8 cellular contexts compared by ENCODE assay signal in genomic region chr14:81435048-81435577, GRCh38. TPM values are rescaled to one million over a fixed set of nuclear protein-coding genes. Genes with fewer than 3 reads are reported as not detected.
DNase-seq lines count a peak whose midpoint lies in the region; ATAC-seq and TF ChIP-seq lines count a peak whose summit lies in the region.

No MANE protein-coding gene starts in this region.

- TF ChIP-seq CTCF in heart right ventricle (IDR thresholded peaks at IDR 0.05) = no peak
- TF ChIP-seq CTCF in uterus (IDR thresholded peaks at IDR 0.05) = no peak

- intact Hi-C loops in heart right ventricle (cut with DNase I) = no loop called here
- intact Hi-C loops in Right ventricle myocardium superior (cut with DNase I) = no loop called here
- intact Hi-C loops in uterus (cut with DNase I; ENCODE audit: low total_unique reads) = no loop called here

- H3K9me3 ChIP-seq in heart right ventricle (no peaks in the 10 kb centered on the region), muscle layer of colon (ENCODE audit: low read length) (no peaks in the 10 kb centered on the region), uterus (no peaks in the 10 kb centered on the region)

- peaks cover 0 to 21% (median 8%) of the 10 kb centered on the region in 9 donors for H3K4me1 ChIP-seq in heart right ventricle
- peaks cover 6% of the 10 kb centered on the region for H3K4me1 ChIP-seq in muscle layer of colon (ENCODE audit: insufficient read depth, low read length)
- H3K4me1 ChIP-seq in uterus = peaks cover 0 to 4% of the 10 kb centered on the region in 2 donors

- 6% methylated on average over 14 of the region's 14 CpGs for WGBS in heart right ventricle, 2 donors

- no peak for DNase-seq in heart right ventricle
- DNase-seq in Right ventricle myocardium superior = no peak
- no peak for DNase-seq in uterus
- no peak for DNase-seq in RKO (ENCODE audit: low spot score)

- TF ChIP-seq POLR2A in uterus (IDR thresholded peaks at IDR 0.05) = no peak

- no peak overlapping the region for H3K9ac ChIP-seq in muscle layer of colon (ENCODE audit: low read length)

- ATAC-seq in heart right ventricle (no peak), Right ventricle myocardium superior (ENCODE audit: poor library complexity) (no peak), HG02759 (IDR thresholded peaks at IDR 0.05; ENCODE audit: unreplicated experiment) (no peak), HG02981 (IDR thresholded peaks at IDR 0.05; ENCODE audit: unreplicated experiment) (no peak)

- H3K27me3 ChIP-seq in heart right ventricle (peaks cover 0 to 96% (median 63%) of the 10 kb centered on the region in 7 donors), muscle layer of colon (ENCODE audit: control insufficient read depth in 1 of 2, insufficient read depth in 2 of 2, low read length in 2 of 2) (peaks cover 11 to 25% of the 10 kb centered on the region in 2 donors), uterus (peaks cover 0 to 5% of the 10 kb centered on the region in 2 donors)

- H3K4me3 ChIP-seq in heart right ventricle (peak overlapping the region in 9 of 10 donors; percentile 46 to 66 (median 61)), muscle layer of colon (ENCODE audit: low read depth in 1 of 2, low read length in 2 of 2) (peak overlapping the region; percentile 38 to 69), uterus (peak overlapping the region; percentile 27 to 61)

- H3K27ac ChIP-seq in heart right ventricle = peak overlapping the region in 4 of 10 donors; percentile 6 to 66 (median 62)
- peak overlapping the region; percentile 54 for H3K27ac ChIP-seq in cingulate gyrus (ENCODE audit: low read depth, low read length)
- no peak overlapping the region for H3K27ac ChIP-seq in muscle layer of colon (ENCODE audit: low read depth, low read length)
- H3K27ac ChIP-seq in uterus = no peak overlapping the region

- no peaks in the 10 kb centered on the region for H3K36me3 ChIP-seq in heart right ventricle
- H3K36me3 ChIP-seq in muscle layer of colon (ENCODE audit: insufficient read depth, low read length) = no peaks in the 10 kb centered on the region
- H3K36me3 ChIP-seq in uterus = no peaks in the 10 kb centered on the region

RNA-seq across cellular contexts. Expression of gene STON2, which starts 35.0 kb away (rescaled TPM):
- total RNA-seq in heart right ventricle (10 to 100 TPM in 1 of 10 donors, 1 to 10 TPM in 9; 3.8 to 14.5 (median 6.2) TPM), Right ventricle myocardium superior (12.0 TPM), uterus (10 to 100 TPM in 2 of 4 donors, 1 to 10 TPM in 2; 3.3 to 87.8 (median 11.0) TPM)
- polyA plus RNA-seq in heart right ventricle = 1 to 10 TPM in 1 of 2 donors, under 1 TPM in 1; 0.33 to 2.8 TPM
